25 cellular contexts compared by ENCODE assay signal in genomic region chr4:98620087-98620784, GRCh38. TPM values are rescaled to one million over a fixed set of nuclear protein-coding genes. Genes with fewer than 3 reads are reported as not detected.
DNase-seq lines count a peak whose midpoint lies in the region; ATAC-seq, FAIRE-seq and TF ChIP-seq lines count a peak whose summit lies in the region.
"Had no signal": no experiment of that assay in that cellular context is flagged by ENCODE, and none has a peak within 500 bp of the region (broad histone marks: within the 10 kb centered on the region; RNA-seq: fewer than 3 reads in every experiment).

No MANE protein-coding gene starts in this region.

- H2BK120ac ChIP-seq in mesenchymal stem cell (ENCODE audit: low read depth, low read length), result no peak overlapping the region

- no peaks in the 10 kb centered on the region for H3K79me2 ChIP-seq in GM12878 (ENCODE audit: control insufficient read depth, insufficient read depth, low read length)

- no peak for TF ChIP-seq CTCF in activated CD8-positive, alpha-beta T cell treated with anti-CD3 and anti-CD28 coated beads for 36 hours (IDR thresholded peaks at IDR 0.05)
- TF ChIP-seq CTCF in GM12878 (IDR thresholded peaks at IDR 0.05 in 2 of 3, conservative IDR thresholded peaks at IDR 0.05 in 1 of 3; ENCODE audit: control insufficient read depth in 2 of 3, extremely low read depth in 1 of 3, insufficient read depth in 1 of 3, low read depth in 3 of 3, low read length in 3 of 3), result no peak

- H4K20me1 ChIP-seq in GM12878 (ENCODE audit: control insufficient read depth, insufficient read depth), result no peaks in the 10 kb centered on the region

- H3K4ac ChIP-seq in mesenchymal stem cell (ENCODE audit: low read depth in 1 of 2, low read length in 2 of 2), result no peak overlapping the region

- intact Hi-C loops in activated CD8-positive, alpha-beta T cell treated with anti-CD3 and anti-CD28 coated beads for 36 hours (cut with micrococcal nuclease), result no loop called here
- intact Hi-C loops in GM12878 (cut with micrococcal nuclease; ENCODE audit: unreplicated experiment), result no loop called here

- CTCF ChIA-PET in activated CD8-positive, alpha-beta T cell treated with anti-CD3 and anti-CD28 coated beads, Interleukin-2, amount 10 ng/mL, durations not matched to agents 7 days and 5 days (lab: Charles Lee), result no interaction called here
- CTCF ChIA-PET in activated CD8-positive, alpha-beta T cell treated with anti-CD3 and anti-CD28 coated beads for 36 hours (lab: Charles Lee), result no interaction called here
- CTCF ChIA-PET in GM12878 (lab: Yijun Ruan, JAX), result interaction anchor here (1.2 kb wide), 1 partner anchor 10 kb away, joined by 3 read pairs; no protein-coding TSS in a partner anchor

- H2BK12ac ChIP-seq in mesenchymal stem cell (ENCODE audit: low read length in 2 of 2), result no peak overlapping the region

- H4K8ac ChIP-seq in mesenchymal stem cell (ENCODE audit: low read length), result no peak overlapping the region

- POLR2A ChIA-PET in activated CD8-positive, alpha-beta T cell treated with anti-CD3 and anti-CD28 coated beads, Interleukin-2, amount 10 ng/mL, durations not matched to agents 7 days and 5 days (lab: Charles Lee), result interaction anchor here (1.0 kb wide), 1 partner anchor 14 kb away, joined by 3 read pairs; no protein-coding TSS in a partner anchor
- POLR2A ChIA-PET in activated CD8-positive, alpha-beta T cell treated with anti-CD3 and anti-CD28 coated beads for 36 hours (lab: Charles Lee), result interaction anchor here (1.0 kb wide), 1 partner anchor 21 kb away, joined by 3 read pairs; no protein-coding TSS in a partner anchor
- POLR2A ChIA-PET in GM12878 (lab: Charles Lee), result interaction anchor here (0.6 kb wide), 1 partner anchor 128 kb away, joined by 4 read pairs; no protein-coding TSS in a partner anchor

- H3K9ac ChIP-seq in GM12878 (ENCODE audit: control insufficient read depth, insufficient read depth, low read length), result no peak overlapping the region
- no peak overlapping the region for H3K9ac ChIP-seq in mesenchymal stem cell (ENCODE audit: low read length)

- H3K9me3 ChIP-seq in GM12878 (replicated peaks; ENCODE audit: control insufficient read depth, insufficient read depth, low read length), result no peaks in the 10 kb centered on the region
- H3K9me3 ChIP-seq in mesenchymal stem cell (ENCODE audit: control insufficient read depth, low read length), result no peaks in the 10 kb centered on the region
- H3K9me3 ChIP-seq: A549, heart left ventricle, ovary, right atrium auricular region, SJCRH30 had no signal

- H2AFZ ChIP-seq in GM12878 (ENCODE audit: control insufficient read depth, low read depth, low read length) (no peak overlapping the region), mesenchymal stem cell (ENCODE audit: low read depth, low read length) (no peak overlapping the region)

- H4K91ac ChIP-seq in mesenchymal stem cell (ENCODE audit: low read length), result peak overlapping the region; percentile 28

- no peaks in the 10 kb centered on the region for H3K4me1 ChIP-seq in GM12878 (ENCODE audit: control insufficient read depth, insufficient read depth, low read length)
- peaks cover 12% of the 10 kb centered on the region for H3K4me1 ChIP-seq in mesenchymal stem cell (ENCODE audit: control insufficient read depth, insufficient read depth, low read depth, low read length)
- H3K4me1 ChIP-seq: SJCRH30 had no signal

- no peak for TF ChIP-seq RAD21 in GM12878 (IDR thresholded peaks at IDR 0.05; ENCODE audit: insufficient read depth, low read depth, low read length)

- H2AK5ac ChIP-seq in mesenchymal stem cell (ENCODE audit: low read length, severe bottlenecking), result no peak overlapping the region

- RAD21 ChIA-PET in GM12878 (lab: Charles Lee; ENCODE audit: unreplicated experiment), result no interaction called here

- H2BK15ac ChIP-seq in mesenchymal stem cell (ENCODE audit: low read depth, poor library complexity, severe bottlenecking), result no peak overlapping the region

- H3K4me1 Mint-ChIP-seq in activated CD8-positive, alpha-beta T cell treated with anti-CD3 and anti-CD28 coated beads, Interleukin-2, amount 10 ng/mL, durations not matched to agents 7 days and 5 days (ENCODE audit: low read depth), result peaks cover 33% of the 10 kb centered on the region
- peaks cover 42% of the 10 kb centered on the region for H3K4me1 Mint-ChIP-seq in activated CD8-positive, alpha-beta T cell treated with anti-CD3 and anti-CD28 coated beads for 36 hours (ENCODE audit: low read depth)

- FAIRE-seq in GM12878 (lab: Jason Lieb, UNC), result no peak
- FAIRE-seq: A549 had no signal

- no peaks in the 10 kb centered on the region for H3K27me3 Mint-ChIP-seq in activated CD8-positive, alpha-beta T cell treated with anti-CD3 and anti-CD28 coated beads, Interleukin-2, amount 10 ng/mL, durations not matched to agents 7 days and 5 days (ENCODE audit: low read depth)
- H3K27me3 Mint-ChIP-seq in activated CD8-positive, alpha-beta T cell treated with anti-CD3 and anti-CD28 coated beads for 36 hours, result no peaks in the 10 kb centered on the region
- H3K27me3 Mint-ChIP-seq: activated T-cell treated with anti-CD3 and anti-CD28 coated beads, Interleukin-2, amount 50 U/mL, for 24 hours; B cell; T-cell had no signal

- no peak overlapping the region for H2BK5ac ChIP-seq in mesenchymal stem cell (ENCODE audit: low read depth, low read length, poor library complexity, severe bottlenecking)

- TF ChIP-seq EP300 in GM12878 (IDR thresholded peaks at IDR 0.05; ENCODE audit: borderline replicate concordance in 1 of 2, control insufficient read depth in 1 of 2, low read depth in 2 of 2, low read length in 2 of 2), result no peak

- no peak overlapping the region for H3K4me3 Mint-ChIP-seq in activated CD8-positive, alpha-beta T cell treated with anti-CD3 and anti-CD28 coated beads, Interleukin-2, amount 10 ng/mL, durations not matched to agents 7 days and 5 days
- no peak overlapping the region for H3K4me3 Mint-ChIP-seq in activated CD8-positive, alpha-beta T cell treated with anti-CD3 and anti-CD28 coated beads for 36 hours
- H3K4me3 Mint-ChIP-seq: activated T-cell treated with anti-CD3 and anti-CD28 coated beads, Interleukin-2, amount 50 U/mL, for 24 hours; B cell; stimulated activated effector memory CD8-positive, alpha-beta T cell treated with anti-CD3 and anti-CD28 coated beads, Interleukin-12 subunit alpha, Interleukin-12 subunit beta, amount 100 ng/mL, for 72 hours; T-cell had no signal

- 63% methylated on average over 9 of the region's 9 CpGs for WGBS in GM12878 (ENCODE audit: insufficient coverage, insufficient replicate concordance, low lambda C conversion rate, missing lambda C conversion rate)
- WGBS in mesenchymal stem cell, result 91% methylated on average over 9 of the region's 9 CpGs

- SMC1A ChIA-PET in GM12878 (lab: Charles Lee; ENCODE audit: uncharacterized antibody, unreplicated experiment), result interaction anchor here (0.7 to 1.2 kb wide), 2 partner anchors 9 to 152 kb away, joined by 3 read pairs; no protein-coding TSS in a partner anchor

- no peak overlapping the region for H3K18ac ChIP-seq in mesenchymal stem cell (ENCODE audit: low read depth in 1 of 2, low read length in 2 of 2)

- H3K79me1 ChIP-seq in mesenchymal stem cell (replicated peaks; ENCODE audit: low read length, poor library complexity, severe bottlenecking), result peaks cover 4% of the 10 kb centered on the region

- H3K36me3 ChIP-seq in GM12878 (ENCODE audit: control insufficient read depth in 2 of 2, insufficient read depth in 2 of 2, low read length in 1 of 2) (no peaks in the 10 kb centered on the region), mesenchymal stem cell (ENCODE audit: control insufficient read depth in 1 of 2, insufficient read depth in 2 of 2, low read depth in 1 of 2, low read length in 2 of 2) (no peaks in the 10 kb centered on the region)
- H3K36me3 ChIP-seq: cardiac muscle cell, heart left ventricle, ovary, right atrium auricular region, SJCRH30 had no signal

- TF ChIP-seq POLR2A in GM12878 (IDR thresholded peaks at IDR 0.05; ENCODE audit: low read depth, low read length), result no peak

- peaks cover 3% of the 10 kb centered on the region for H3K36me3 Mint-ChIP-seq in activated CD8-positive, alpha-beta T cell treated with anti-CD3 and anti-CD28 coated beads, Interleukin-2, amount 10 ng/mL, durations not matched to agents 7 days and 5 days (ENCODE audit: low read depth)
- no peaks in the 10 kb centered on the region for H3K36me3 Mint-ChIP-seq in activated CD8-positive, alpha-beta T cell treated with anti-CD3 and anti-CD28 coated beads for 36 hours (ENCODE audit: low read depth)
- H3K36me3 Mint-ChIP-seq: stimulated activated effector memory CD8-positive, alpha-beta T cell treated with anti-CD3 and anti-CD28 coated beads, Interleukin-12 subunit alpha, Interleukin-12 subunit beta, amount 100 ng/mL, for 72 hours; T-cell had no signal

- peak overlapping the region; percentile 53 for H3K27ac Mint-ChIP-seq in activated CD8-positive, alpha-beta T cell treated with anti-CD3 and anti-CD28 coated beads, Interleukin-2, amount 10 ng/mL, durations not matched to agents 7 days and 5 days
- no peak overlapping the region for H3K27ac Mint-ChIP-seq in activated CD8-positive, alpha-beta T cell treated with anti-CD3 and anti-CD28 coated beads for 36 hours
- H3K27ac Mint-ChIP-seq: activated T-cell treated with anti-CD3 and anti-CD28 coated beads, Interleukin-2, amount 50 U/mL, for 24 hours; B cell; stimulated activated effector memory CD8-positive, alpha-beta T cell treated with anti-CD3 and anti-CD28 coated beads, Interleukin-12 subunit alpha, Interleukin-12 subunit beta, amount 100 ng/mL, for 72 hours; T-cell had no signal

- H3K23ac ChIP-seq in mesenchymal stem cell (ENCODE audit: low read length in 2 of 2), result no peak overlapping the region

- in situ Hi-C loops in GM12878 (cut with MboI), result no loop called here

- no TSS peak for BruUV-seq in GM12878 (replicated peaks; lab: Mats Ljungman, UMichigan)

- no peak overlapping the region for H3K14ac ChIP-seq in mesenchymal stem cell (ENCODE audit: low read length in 2 of 2)

- H3K4me3 ChIP-seq in GM12878 (no peak overlapping the region), mesenchymal stem cell (ENCODE audit: insufficient read depth in 1 of 2, low read depth in 1 of 2, low read length in 2 of 2) (no peak overlapping the region)
- H3K4me3 ChIP-seq: A549, cardiac muscle cell, heart left ventricle, ovary, right atrium auricular region, SJCRH30 had no signal

- no peak for DNase-seq in activated CD8-positive, alpha-beta T cell treated with anti-CD3 and anti-CD28 coated beads, Interleukin-2, amount 10 ng/mL, durations not matched to agents 7 days and 5 days
- no peak for DNase-seq in activated CD8-positive, alpha-beta T cell treated with anti-CD3 and anti-CD28 coated beads for 36 hours
- no peak for DNase-seq in GM12878 (ENCODE audit: low read depth, low spot score)
- no peak for DNase-seq in mesenchymal stem cell
- DNase-seq in cerebellar cortex (ENCODE audit: low spot score), result no peak
- DNase-seq in SW 1271 (lab: John Stamatoyannopoulos, UW), result no peak
- DNase-seq: activated CD4-positive, alpha-beta T cell treated with anti-CD3 and anti-CD28 coated beads for 1 hour; activated T-cell treated with anti-CD3 and anti-CD28 coated beads, Interleukin-2, amount 50 U/mL, for 24 hours; dermis blood vessel endothelial cell; H7; heart left ventricle; NCI-H1105 treated with DMSO at 0.1 percent for 48 hours; NCI-H2029 treated with DMSO at 0.1 percent for 48 hours; ovary; SJCRH30; stimulated activated CD4-positive, alpha-beta T cell treated with anti-CD3 and anti-CD28 coated beads, Interleukin-2, amount 100 ng/mL, for 48 hours; T-cell had no signal

- H3K4me2 ChIP-seq in GM12878 (ENCODE audit: control insufficient read depth, insufficient read depth) (no peak overlapping the region), mesenchymal stem cell (ENCODE audit: low read length, poor library complexity, severe bottlenecking) (no peak overlapping the region)
- H3K4me2 ChIP-seq: A549 had no signal

- H3K27me3 ChIP-seq in GM12878 (replicated peaks in 1 of 2; ENCODE audit: control insufficient read depth in 2 of 2, insufficient read depth in 2 of 2, low read length in 1 of 2), result no peaks in the 10 kb centered on the region
- no peaks in the 10 kb centered on the region for H3K27me3 ChIP-seq in mesenchymal stem cell (ENCODE audit: control insufficient read depth in 1 of 2, insufficient read depth in 1 of 2, low read length in 2 of 2)
- H3K27me3 ChIP-seq: cardiac muscle cell, heart left ventricle, ovary, right atrium auricular region, SJCRH30 had no signal

- no peak for ATAC-seq in activated CD8-positive, alpha-beta T cell treated with anti-CD3 and anti-CD28 coated beads, Interleukin-2, amount 10 ng/mL, durations not matched to agents 7 days and 5 days
- ATAC-seq in activated CD8-positive, alpha-beta T cell treated with anti-CD3 and anti-CD28 coated beads for 36 hours, result no peak
- ATAC-seq in GM12878 (peak; percentile 16; the same call in 1 of the 3 replicates), GM21786 (IDR thresholded peaks at IDR 0.05; ENCODE audit: unreplicated experiment) (no peak), GM21526 (IDR thresholded peaks at IDR 0.05; ENCODE audit: low FRiP score, unreplicated experiment) (no peak)
- ATAC-seq: A549; heart left ventricle; stimulated activated effector memory CD8-positive, alpha-beta T cell treated with anti-CD3 and anti-CD28 coated beads, Interleukin-12 subunit alpha, Interleukin-12 subunit beta, amount 100 ng/mL, for 72 hours had no signal

- H3K27ac ChIP-seq in GM12878 (ENCODE audit: control insufficient read depth, insufficient read depth) (no peak overlapping the region), mesenchymal stem cell (ENCODE audit: low read length, poor library complexity, severe bottlenecking) (no peak overlapping the region)
- H3K27ac ChIP-seq: A549, cardiac muscle cell, heart left ventricle, HL-60, ovary, right atrium auricular region, SJCRH30 had no signal

- H3K9me3 Mint-ChIP-seq in activated CD8-positive, alpha-beta T cell treated with anti-CD3 and anti-CD28 coated beads, Interleukin-2, amount 10 ng/mL, durations not matched to agents 7 days and 5 days (ENCODE audit: insufficient read depth), result no peaks in the 10 kb centered on the region
- H3K9me3 Mint-ChIP-seq in activated CD8-positive, alpha-beta T cell treated with anti-CD3 and anti-CD28 coated beads for 36 hours, result no peaks in the 10 kb centered on the region
- H3K9me3 Mint-ChIP-seq: activated T-cell treated with anti-CD3 and anti-CD28 coated beads, Interleukin-2, amount 50 U/mL, for 24 hours; stimulated activated effector memory CD8-positive, alpha-beta T cell treated with anti-CD3 and anti-CD28 coated beads, Interleukin-12 subunit alpha, Interleukin-12 subunit beta, amount 100 ng/mL, for 72 hours; T-cell had no signal

RNA-seq across cellular contexts. Expression of gene TSPAN5, which starts 38.2 kb away (rescaled TPM):
- total RNA-seq in activated CD8-positive, alpha-beta T cell treated with anti-CD3 and anti-CD28 coated beads, Interleukin-2, amount 10 ng/mL, durations not matched to agents 7 days and 5 days, result 10 to 100 TPM; 18.6 to 21.5 TPM
- total RNA-seq in activated CD8-positive, alpha-beta T cell treated with anti-CD3 and anti-CD28 coated beads for 36 hours, result 10 to 100 TPM; 18.5 to 21.9 TPM
- total RNA-seq in GM12878 (2013; cell fraction: nucleolus; rRNA removed), result 0.63 and 0.69 TPM in 2 replicates
- 0.23 and 0.27 TPM in 2 replicates for total RNA-seq in GM12878 (2014; rRNA removed)
- total RNA-seq in GM12878 (2014; rRNA removed; fragmentation: Illumina TruSeq; extraction: Trizol), result 0.18 TPM in 2 replicates
- 0.45 and 0.59 TPM in 2 replicates for total RNA-seq in GM12878 (2021)
- polyA plus RNA-seq in GM12878 (2011; ENCODE audit: low read depth), result 0.21 TPM
- polyA plus RNA-seq in GM12878 (2011; rRNA removed), result 8.2 and 9.8 TPM in 2 replicates
- polyA plus RNA-seq in GM12878 (2011; cell fraction: cytosol; rRNA removed), result 4.8 and 4.9 TPM in 2 replicates
- 5.3 and 5.5 TPM in 2 replicates for polyA plus RNA-seq in GM12878 (2011; cell fraction: nucleus; rRNA removed)
- polyA plus RNA-seq in GM12878 (2012), result 0.18 TPM in 1 of 2 replicates, not detected in the other
- polyA plus RNA-seq in GM12878 (2014; fragmentation: Illumina TruSeq; extraction: Trizol), result 0.31 and 0.68 TPM in 2 replicates
- polyA plus RNA-seq in GM12878 (2014; fragmentation: Nextera tagmentation; extraction: Ambion mirVana), result under 1 TPM; 0.22 to 0.23 TPM
- polyA plus RNA-seq in GM12878 (2014; rRNA removed), result 0.33 and 1.1 TPM in 2 replicates
- under 1 TPM; 0.09 to 0.63 TPM for polyA plus RNA-seq in GM12878 (2016; fragmentation: Nextera tagmentation; extraction: Ambion mirVana)
- 6.1 and 6.7 TPM in 2 replicates for polyA minus RNA-seq in GM12878 (2011; rRNA and poly(A)+ RNA removed)
- polyA minus RNA-seq in GM12878 (2011; cell fraction: cytosol; rRNA and poly(A)+ RNA removed), result 1.1 and 1.6 TPM in 2 replicates
- polyA minus RNA-seq in GM12878 (2011; cell fraction: nucleus; rRNA and poly(A)+ RNA removed), result 3.9 and 6.1 TPM in 2 replicates
- polyA plus RNA-seq in mesenchymal stem cell (2013, experiment 1 of 2), result 20.4 TPM
- polyA plus RNA-seq in mesenchymal stem cell (2013, experiment 2 of 2), result 22.2 TPM

Comparison
In these comparisons a context has a peak if more than half of its experiments do, and no peak if none do; other contexts are left out.
1. RNA of gene TSPAN5, which starts 38.2 kb away (total RNA-seq): 18.5 to 21.9 TPM in activated CD8-positive, alpha-beta T cell treated with anti-CD3 and anti-CD28 coated beads for 36 hours and 18.6 to 21.5 TPM in activated CD8-positive, alpha-beta T cell treated with anti-CD3 and anti-CD28 coated beads, Interleukin-2, amount 10 ng/mL, durations not matched to agents 7 days and 5 days; 0.18 to 0.69 TPM in GM12878; every median in the first group is over 10 times any median in the second.